In the genomic region with DNA sequence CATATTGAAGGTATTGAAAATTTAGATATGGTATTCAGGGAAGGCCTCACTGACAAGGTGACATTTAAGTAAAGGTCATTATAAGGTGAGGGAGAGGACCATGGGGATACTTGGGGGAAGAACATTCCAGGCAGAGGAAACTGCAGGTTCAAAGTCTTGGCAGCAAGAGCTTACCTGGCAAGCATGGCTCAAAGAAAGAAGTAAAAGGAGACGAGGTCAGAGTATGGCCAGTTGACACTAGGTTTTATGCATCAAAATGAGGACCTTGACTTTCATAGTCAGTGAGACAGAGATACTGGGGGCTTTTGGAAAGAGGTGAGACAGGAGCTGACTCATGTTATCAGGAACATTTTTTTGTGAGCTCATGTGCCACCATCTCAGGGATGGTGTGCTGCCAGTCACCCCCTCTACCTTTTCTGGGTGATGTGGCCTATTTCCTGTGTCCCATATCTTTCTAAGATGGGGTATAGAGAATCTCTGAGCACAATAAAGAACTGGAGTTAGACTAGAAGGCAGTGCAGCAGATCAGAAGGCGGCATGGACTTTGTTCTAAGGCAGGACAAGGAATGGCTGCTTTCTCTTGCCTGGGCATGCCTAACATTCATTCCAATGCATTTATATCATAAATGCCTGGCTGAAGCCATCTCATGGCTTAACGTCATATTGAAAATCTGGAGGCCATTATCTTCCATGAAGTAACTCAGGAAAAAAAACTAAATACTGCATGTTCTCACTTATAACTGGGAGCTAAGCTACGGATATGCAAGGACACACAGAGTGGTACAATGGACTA, we compare ENCODE assay signal across 15 cellular contexts.
DNase-seq lines count a peak whose midpoint lies in the region; ATAC-seq, FAIRE-seq and TF ChIP-seq lines count a peak whose summit lies in the region.
"Had no signal": no experiment of that assay in that cellular context is flagged by ENCODE, and none has a peak within 500 bp of the region (broad histone marks: within the 10 kb centered on the region; RNA-seq: fewer than 3 reads in every experiment).

No MANE protein-coding gene starts in this region.

- FAIRE-seq in bronchial epithelial cell (lab: Jason Lieb, UNC) (no peak), keratinocyte (lab: Jason Lieb, UNC) (peak; percentile 92)
- FAIRE-seq: GM19239 had no signal

- peak overlapping the region; percentile 46 for H3K4me2 ChIP-seq in keratinocyte (ENCODE audit: control insufficient read depth, extremely low read depth, insufficient read depth, low read depth, low read length)

- DNase-seq in AG20443 (ENCODE audit: low spot score) (peak; percentile 38), EH (ENCODE audit: low read depth) (peak; percentile 1), bronchial epithelial cell (ENCODE audit: low read depth) (peak; percentile 91), keratinocyte (ENCODE audit: low read depth, low spot score) (no peak), HuH-7 (ENCODE audit: low spot score) (no peak), glomerular visceral epithelial cell (ENCODE audit: extremely low spot score) (no peak)
- DNase-seq: DMS 273 treated with DMSO at 0.1 percent for 48 hours, H7, Karpas-422, MM.1S, NCI-H1694 treated with DMSO at 0.1 percent for 48 hours, NCI-H69 had no signal

- H4K20me1 ChIP-seq in keratinocyte (ENCODE audit: control insufficient read depth, extremely low read depth, insufficient read depth, low read length) = no peaks in the 10 kb centered on the region

- H3K9me1 ChIP-seq in keratinocyte (ENCODE audit: control insufficient read depth, extremely low read depth, insufficient read depth, low read length) = no peaks in the 10 kb centered on the region

- H3K9ac ChIP-seq in keratinocyte (ENCODE audit: control insufficient read depth, extremely low read depth, insufficient read depth, low read length) = peak overlapping the region; percentile 24

- TF ChIP-seq CTCF in bronchial epithelial cell (IDR thresholded peaks at IDR 0.05; ENCODE audit: insufficient read depth, low read length, severe bottlenecking) = no peak
- no peak for TF ChIP-seq CTCF in keratinocyte (optimal IDR thresholded peaks at IDR 0.05 in 1 of 3, IDR thresholded peaks at IDR 0.05 in 1 of 3, conservative IDR thresholded peaks at IDR 0.05 in 1 of 3; ENCODE audit: extremely low read depth in 1 of 3, insufficient read depth in 2 of 3, low read length in 3 of 3)

- peak overlapping the region; percentile 89 for H2AFZ ChIP-seq in keratinocyte (ENCODE audit: control insufficient read depth, low read length)

- H3K4me1 ChIP-seq in keratinocyte (ENCODE audit: control insufficient read depth, extremely low read depth, insufficient read depth, low read length) = peaks cover 17% of the 10 kb centered on the region

- H3K36me3 ChIP-seq in bronchial epithelial cell (ENCODE audit: control insufficient read depth, insufficient read depth, low read length) = no peaks in the 10 kb centered on the region
- H3K36me3 ChIP-seq in keratinocyte (ENCODE audit: control insufficient read depth in 2 of 2, extremely low read depth in 1 of 2, insufficient read depth in 2 of 2, low read length in 2 of 2) = no peaks in the 10 kb centered on the region

- H3K4me3 ChIP-seq in bronchial epithelial cell (ENCODE audit: low read depth, low read length) (no peak overlapping the region), keratinocyte (ENCODE audit: control insufficient read depth in 2 of 3, extremely low read depth in 1 of 3, insufficient read depth in 2 of 3, low read depth in 1 of 3, low read length in 3 of 3) (no peak overlapping the region)

- H3K79me2 ChIP-seq in keratinocyte (ENCODE audit: control insufficient read depth, insufficient read depth, low read length) = no peaks in the 10 kb centered on the region

- no peaks in the 10 kb centered on the region for H3K27me3 ChIP-seq in bronchial epithelial cell (ENCODE audit: control insufficient read depth, insufficient read depth, low read length)
- no peaks in the 10 kb centered on the region for H3K27me3 ChIP-seq in keratinocyte (ENCODE audit: control insufficient read depth, extremely low read depth, insufficient read depth, low read length)

- H3K9me3 ChIP-seq in keratinocyte (ENCODE audit: control insufficient read depth, low read depth, low read length) = no peaks in the 10 kb centered on the region

- dilution Hi-C loops in keratinocyte (cut with MboI; ENCODE audit: extremely low pct_ligation_motif_present, low sequenced_read_pairs) = no loop called here

- ATAC-seq in GM19455 (IDR thresholded peaks at IDR 0.05; ENCODE audit: unreplicated experiment) = no peak

- H3K27ac ChIP-seq in keratinocyte (ENCODE audit: control insufficient read depth, insufficient read depth, low read length) = peak overlapping the region; percentile 73
- H3K27ac ChIP-seq: C4-2B had no signal

Comparison
In these comparisons a context has a peak if more than half of its experiments do, and no peak if none do; other contexts are left out.
1. DNase-seq: peak in AG20443 (single experiment), EH (single experiment) and bronchial epithelial cell (single experiment); none in keratinocyte (single experiment), HuH-7 (single experiment) and glomerular visceral epithelial cell (single experiment).